8 cellular contexts compared by ENCODE assay signal in genomic region chr1:41360074-41361027, GRCh38. TPM values are rescaled to one million over a fixed set of nuclear protein-coding genes. Genes with fewer than 3 reads are reported as not detected.
A peak's percentile ranks its signal among the peaks of the same experiment; 100 is the strongest.
DNase-seq lines count a peak whose midpoint lies in the region; ATAC-seq and TF ChIP-seq lines count a peak whose summit lies in the region.

No MANE protein-coding gene starts in this region.

- no peak for ATAC-seq in gastroesophageal sphincter
- no peak for ATAC-seq in GM21825 (IDR thresholded peaks at IDR 0.05; ENCODE audit: unreplicated experiment)
- ATAC-seq in omental fat pad (ENCODE audit: low FRiP score), result no peak
- ATAC-seq in GM21390 (IDR thresholded peaks at IDR 0.05; ENCODE audit: unreplicated experiment), result no peak

- no peak for TF ChIP-seq POLR2A in gastroesophageal sphincter (IDR thresholded peaks at IDR 0.05)

- H3K27ac ChIP-seq in SJSA1, result no peak overlapping the region
- peak overlapping the region in 3 of 4 donors; percentile 43 to 80 (median 76) for H3K27ac ChIP-seq in gastroesophageal sphincter

- DNase-seq in SHP77 (lab: John Stamatoyannopoulos, UW) (peak; percentile 62 to 77), SHP77 treated with DMSO at 0.1 percent for 48 hours (lab: John Stamatoyannopoulos, UW) (no peak), SJSA1 (ENCODE audit: low read depth in 1 of 2, low spot score in 2 of 2) (no peak), omental fat pad (ENCODE audit: low spot score) (no peak)

- TF ChIP-seq EP300 in gastroesophageal sphincter (IDR thresholded peaks at IDR 0.05), result no peak

- peak overlapping the region; percentile 84 for H3K4me2 ChIP-seq in skeletal muscle satellite cell (ENCODE audit: low read length)

- peaks cover 6% of the 10 kb centered on the region; the same call in 1 of the 2 replicates for H3K9me3 ChIP-seq in SJSA1 (replicated peaks)
- H3K9me3 ChIP-seq in gastroesophageal sphincter, result no peaks in the 10 kb centered on the region
- no peaks in the 10 kb centered on the region for H3K9me3 ChIP-seq in skeletal muscle satellite cell (replicated peaks; ENCODE audit: low read length)

- H3K4me3 ChIP-seq in SJSA1, result peak overlapping the region; percentile 55
- peak overlapping the region in 1 of 2 donors; percentile 76 for H3K4me3 ChIP-seq in gastroesophageal sphincter
- peak overlapping the region; percentile 75 for H3K4me3 ChIP-seq in skeletal muscle satellite cell (ENCODE audit: low read length)

- 65 to 88% methylated on average over 6 to 9 of the region's 19 CpGs for WGBS in gastroesophageal sphincter (ENCODE audit: low coverage in 1 of 2), 2 donors

- H3K4me1 ChIP-seq in SJSA1 (replicated peaks) (peaks cover 23% of the 10 kb centered on the region), gastroesophageal sphincter (peaks cover 0 to 77% (median 8%) of the 10 kb centered on the region in 3 donors), skeletal muscle satellite cell (ENCODE audit: control insufficient read depth, insufficient read depth, low read length) (peaks cover 36% of the 10 kb centered on the region)

- peaks cover 23% of the 10 kb centered on the region for H3K27me3 ChIP-seq in SJSA1 (replicated peaks)
- H3K27me3 ChIP-seq in gastroesophageal sphincter, result peaks cover 5% of the 10 kb centered on the region
- H3K27me3 ChIP-seq in skeletal muscle satellite cell (ENCODE audit: control insufficient read depth, insufficient read depth, low read length), result peaks cover 41% of the 10 kb centered on the region

- H3K9ac ChIP-seq in skeletal muscle satellite cell (ENCODE audit: low read depth, low read length), result no peak overlapping the region

- H3K36me3 ChIP-seq in SJSA1 (0 out of 2 replicates have a peak, but pooled peaks cover 2% of the 10 kb centered on the region), gastroesophageal sphincter (no peaks in the 10 kb centered on the region), skeletal muscle satellite cell (ENCODE audit: insufficient read depth, low read length) (no peaks in the 10 kb centered on the region)

- no peak for TF ChIP-seq CTCF in gastroesophageal sphincter (IDR thresholded peaks at IDR 0.05)
- TF ChIP-seq CTCF in omental fat pad (IDR thresholded peaks at IDR 0.05), result no peak

RNA-seq across cellular contexts. Expression of gene FOXO6, which starts 0.9 kb away (rescaled TPM):
- 0.05 TPM in 1 of 2 replicates, not detected in the other for total RNA-seq in SJSA1 (2014; rRNA removed; shearing (Covaris generic))
- 1 to 10 TPM in 3 of 4 donors, under 1 TPM in 1; 0.27 to 2.2 (median 1.9) TPM for total RNA-seq in gastroesophageal sphincter
- total RNA-seq in skeletal muscle satellite cell (2012; rRNA removed), result 0.22 TPM in 1 of 2 replicates, not detected in the other
- total RNA-seq in omental fat pad, result under 1 TPM in 3 of 4 donors, not detected in 1; 0.12 to 0.93 (median 0.31) TPM

Comparison
In these comparisons a context has a peak if more than half of its experiments do, and no peak if none do; other contexts are left out.
1. DNase-seq: peak in SHP77 (2 of 2); none in SHP77 treated with DMSO at 0.1 percent for 48 hours (single experiment), SJSA1 (0 of 2) and omental fat pad (single experiment).